18 cellular contexts compared by ENCODE assay signal in the genomic region with DNA sequence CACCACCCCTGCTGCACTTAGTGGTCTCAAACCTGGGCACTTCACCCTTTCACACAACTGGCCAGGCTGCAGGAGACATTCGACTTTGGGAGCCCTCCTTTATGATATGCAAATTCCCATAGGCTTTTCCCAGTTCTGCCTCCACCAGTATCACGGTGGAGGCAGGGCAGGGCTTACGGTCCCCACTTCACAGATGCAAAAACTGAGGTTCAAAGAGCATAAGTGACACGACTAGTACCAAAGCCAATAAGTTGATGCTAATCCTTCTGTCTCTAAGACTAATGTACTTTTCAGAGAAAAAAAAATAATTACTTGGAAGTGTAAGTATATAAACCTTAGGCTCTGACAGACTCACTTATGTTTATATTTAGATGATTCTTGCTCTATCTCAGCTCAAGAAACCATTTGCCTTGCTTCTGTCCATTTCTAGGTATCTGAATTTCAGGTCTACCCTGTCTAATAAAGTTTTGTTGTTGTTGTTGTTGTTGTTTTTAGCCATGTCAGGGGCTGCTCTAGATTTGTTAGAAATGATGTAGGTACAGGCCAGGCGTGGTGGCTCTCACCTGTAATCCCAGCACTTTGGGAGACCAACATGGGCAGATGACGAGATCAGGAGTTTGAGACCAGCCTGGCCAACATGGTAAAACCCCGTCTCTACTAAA.
"Had no signal": no experiment of that assay in that cellular context is flagged by ENCODE, and none has a peak within 500 bp of the region (broad histone marks: within the 10 kb centered on the region; RNA-seq: fewer than 3 reads in every experiment).

No MANE protein-coding gene starts in this region.

- H3K27ac ChIP-seq: foreskin keratinocyte, prostate gland, skin epidermis, testis, upper lobe of left lung had no signal

- H3K4me3 Mint-ChIP-seq: activated naive CD4-positive, alpha-beta T cell treated with anti-CD3 and anti-CD28 coated beads, Interleukin-2, amount 50 U/mL, for 24 hours; brain had no signal

- H3K27me3 ChIP-seq: foreskin keratinocyte, stomach, testis, upper lobe of left lung had no signal

- H3K9me3 ChIP-seq: prostate gland, stomach, testis, upper lobe of left lung had no signal

- DNase-seq: activated CD4-positive, alpha-beta T cell treated with anti-CD3 and anti-CD28 coated beads, Interleukin-2, amount 50 U/mL, for 4 hours; activated CD4-positive, CD25-positive, alpha-beta regulatory T cell; activated CD8-positive, alpha-beta memory T cell treated with anti-CD3 and anti-CD28 coated beads, Interleukin-2, amount 50 U/mL, for 4 hours; effector CD8-positive, alpha-beta T cell; foreskin keratinocyte; glutamatergic neuron; hypothalamus; left ventricle myocardium superior; mesendoderm; right cardiac atrium; stimulated activated CD4-positive, alpha-beta T cell treated with anti-CD3 and anti-CD28 coated beads, Interleukin-4, amount 100 ng/mL, for 24 hours; stomach; testis; upper lobe of left lung had no signal

- H3K27me3 Mint-ChIP-seq: activated naive CD4-positive, alpha-beta T cell treated with anti-CD3 and anti-CD28 coated beads, Interleukin-2, amount 50 U/mL, for 24 hours had no signal

- H3K36me3 Mint-ChIP-seq: brain had no signal

- H3K9me3 Mint-ChIP-seq: activated naive CD4-positive, alpha-beta T cell treated with anti-CD3 and anti-CD28 coated beads, Interleukin-2, amount 50 U/mL, for 24 hours; brain had no signal

- ATAC-seq: foreskin keratinocyte, left ventricle myocardium superior, right cardiac atrium had no signal

- H3K27ac Mint-ChIP-seq: brain had no signal
